12 cellular contexts compared by ENCODE assay signal in genomic region chr9:15349892-15350761, GRCh38. TPM values are rescaled to one million over a fixed set of nuclear protein-coding genes. Genes with fewer than 3 reads are reported as not detected.
A peak's percentile ranks its signal among the peaks of the same experiment; 100 is the strongest.
DNase-seq lines count a peak whose midpoint lies in the region; ATAC-seq and TF ChIP-seq lines count a peak whose summit lies in the region.
"Had no signal": no experiment of that assay in that cellular context is flagged by ENCODE, and none has a peak within 500 bp of the region (broad histone marks: within the 10 kb centered on the region; RNA-seq: fewer than 3 reads in every experiment).

No MANE protein-coding gene starts in this region.

- POLR2A ChIA-PET in IMR-90 (lab: Charles Lee; ENCODE audit: unreplicated experiment) = no interaction called here

- H3K18ac ChIP-seq in IMR-90 (ENCODE audit: low read depth, low read length) = no peak overlapping the region

- dilution Hi-C loops in IMR-90 (cut with HindIII; ENCODE audit: low sequenced_read_pairs, unreplicated experiment) = no loop called here

- no peak overlapping the region for H2AK9ac ChIP-seq in IMR-90 (replicated peaks; ENCODE audit: low read depth, low read length, poor library complexity)

- TF ChIP-seq CTCF in IMR-90 (conservative IDR thresholded peaks at IDR 0.05; ENCODE audit: low read depth, low read length) = no peak
- no peak for TF ChIP-seq CTCF in retinal pigment epithelial cell (conservative IDR thresholded peaks at IDR 0.05; ENCODE audit: low read depth, low read length)
- TF ChIP-seq CTCF in neural progenitor cell (IDR thresholded peaks at IDR 0.05) = no peak
- TF ChIP-seq CTCF in endodermal cell (conservative IDR thresholded peaks at IDR 0.05) = no peak

- H4K8ac ChIP-seq in IMR-90 (ENCODE audit: low read depth in 2 of 2, low read length in 2 of 2) = no peak overlapping the region

- no peaks in the 10 kb centered on the region for H3K4me1 ChIP-seq in IMR-90 (ENCODE audit: control insufficient read depth, insufficient read depth, low read length)
- peaks cover 1% of the 10 kb centered on the region for H3K4me1 ChIP-seq in neural progenitor cell
- H3K4me1 ChIP-seq in endodermal cell (ENCODE audit: control insufficient read depth, insufficient read depth, low read length) = no peaks in the 10 kb centered on the region
- H3K4me1 ChIP-seq: gastroesophageal sphincter had no signal

- no peak overlapping the region for H4K91ac ChIP-seq in IMR-90 (ENCODE audit: insufficient read depth, low read depth, low read length)

- H3K9me3 ChIP-seq in IMR-90 (ENCODE audit: control insufficient read depth, insufficient read depth, low read length) (no peaks in the 10 kb centered on the region), neural progenitor cell (ENCODE audit: low read depth) (no peaks in the 10 kb centered on the region), endodermal cell (ENCODE audit: control insufficient read depth, low read length) (peaks cover 19% of the 10 kb centered on the region)
- H3K9me3 ChIP-seq: gastroesophageal sphincter had no signal

- H3K9ac ChIP-seq in IMR-90 (ENCODE audit: low read depth, low read length) (no peak overlapping the region), neural progenitor cell (no peak overlapping the region), endodermal cell (ENCODE audit: extremely low read depth, low read length, poor library complexity, severe bottlenecking) (no peak overlapping the region)

- intact Hi-C loops in IMR-90 (cut with micrococcal nuclease) = no loop called here

- H3K27ac ChIP-seq in IMR-90 (ENCODE audit: insufficient read depth, low read length) (no peak overlapping the region), neural progenitor cell (no peak overlapping the region), endodermal cell (ENCODE audit: low read depth, low read length) (no peak overlapping the region)
- H3K27ac ChIP-seq: 22Rv1, gastroesophageal sphincter had no signal

- H3K4me2 ChIP-seq in IMR-90 (ENCODE audit: low read depth, low read length) (no peak overlapping the region), neural progenitor cell (no peak overlapping the region)

- CTCF ChIA-PET in IMR-90 (lab: Yijun Ruan, JAX) = no interaction called here

- H3F3A ChIP-seq in neural progenitor cell (ENCODE audit: low read depth) = no peaks in the 10 kb centered on the region

- TF ChIP-seq RAD21 in IMR-90 (IDR thresholded peaks at IDR 0.05; ENCODE audit: low read length) = no peak

- H3K36me3 Mint-ChIP-seq in neural progenitor cell (no peaks in the 10 kb centered on the region), endodermal cell (ENCODE audit: low read depth) (peaks cover 18% of the 10 kb centered on the region)

- TF ChIP-seq POLR2A in IMR-90 (IDR thresholded peaks at IDR 0.05; ENCODE audit: low read depth, low read length) = no peak

- no peak overlapping the region for H3K56ac ChIP-seq in IMR-90 (ENCODE audit: extremely low read depth, insufficient read depth, low read length)

- H3K9me3 Mint-ChIP-seq in neural progenitor cell (peaks cover 4% of the 10 kb centered on the region), endodermal cell (peaks cover 27% of the 10 kb centered on the region)

- no peak overlapping the region for H3K27ac Mint-ChIP-seq in neural progenitor cell
- H3K27ac Mint-ChIP-seq in endodermal cell = no peak overlapping the region

- no peak overlapping the region for H2AFZ ChIP-seq in IMR-90 (replicated peaks; ENCODE audit: low read length, poor library complexity)
- H2AFZ ChIP-seq in neural progenitor cell (replicated peaks) = no peak overlapping the region

- H3K14ac ChIP-seq in IMR-90 (replicated peaks; ENCODE audit: low read depth, low read length) = no peak overlapping the region

- H3K4me1 Mint-ChIP-seq in neural progenitor cell (no peaks in the 10 kb centered on the region), endodermal cell (peaks cover 13% of the 10 kb centered on the region)

- no peak overlapping the region for H3K4ac ChIP-seq in IMR-90 (ENCODE audit: low read depth, low read length)

- H2BK20ac ChIP-seq in IMR-90 (ENCODE audit: low read depth, low read length) = no peak overlapping the region

- ATAC-seq in IMR-90 (ENCODE audit: low read depth) = no peak
- no peak for ATAC-seq in HG03039 (IDR thresholded peaks at IDR 0.05; ENCODE audit: unreplicated experiment)
- ATAC-seq: gastroesophageal sphincter had no signal

- H2BK5ac ChIP-seq in IMR-90 (ENCODE audit: low read depth, low read length, poor library complexity, severe bottlenecking) = no peak overlapping the region

- WGBS in IMR-90 (ENCODE audit: extremely low coverage in 2 of 2, insufficient read length in 1 of 2), 2 experiments = 53% methylated on average over 3 of the region's 7 CpGs; no CpG with 5 or more reads in 1 of the 2 experiments
- WGBS in endodermal cell (ENCODE audit: insufficient coverage in 1 of 2, insufficient read length in 1 of 2), 2 experiments = 85 to 89% methylated on average over 4 to 7 of the region's 7 CpGs

- no peaks in the 10 kb centered on the region for H3K79me1 ChIP-seq in IMR-90 (ENCODE audit: low read depth in 1 of 2, low read length in 2 of 2)

- H3K27me3 ChIP-seq in IMR-90 (ENCODE audit: control insufficient read depth, insufficient read depth, low read length) (no peaks in the 10 kb centered on the region), neural progenitor cell (no peaks in the 10 kb centered on the region), endodermal cell (ENCODE audit: control insufficient read depth, insufficient read depth, low read length, poor library complexity, severe bottlenecking) (no peaks in the 10 kb centered on the region)
- H3K27me3 ChIP-seq: gastroesophageal sphincter had no signal

- H3K27me3 Mint-ChIP-seq in neural progenitor cell (ENCODE audit: insufficient read depth, low read depth) (peaks cover 5% of the 10 kb centered on the region), endodermal cell (ENCODE audit: insufficient read depth) (no peaks in the 10 kb centered on the region)

- no peak overlapping the region for H2BK15ac ChIP-seq in IMR-90 (ENCODE audit: low read depth, low read length)

- H3K4me3 Mint-ChIP-seq in neural progenitor cell = no peak overlapping the region
- H3K4me3 Mint-ChIP-seq in endodermal cell = no peak overlapping the region

- in situ Hi-C loops in IMR-90 (cut with MboI; ENCODE audit: low sequenced_read_pairs) = no loop called here

- H3K36me3 ChIP-seq in IMR-90 (ENCODE audit: control insufficient read depth, insufficient read depth, low read length) (no peaks in the 10 kb centered on the region), neural progenitor cell (no peaks in the 10 kb centered on the region), endodermal cell (ENCODE audit: control insufficient read depth, insufficient read depth, low read length) (no peaks in the 10 kb centered on the region)
- H3K36me3 ChIP-seq: gastroesophageal sphincter had no signal

- H4K20me1 ChIP-seq in IMR-90 (ENCODE audit: insufficient read depth, low read length) (no peaks in the 10 kb centered on the region), neural progenitor cell (ENCODE audit: low read depth) (no peaks in the 10 kb centered on the region)

- no peak overlapping the region for H2AK5ac ChIP-seq in IMR-90 (ENCODE audit: low read depth, low read length)

- H3K79me2 ChIP-seq in neural progenitor cell (ENCODE audit: low read depth) = no peaks in the 10 kb centered on the region

- no peak overlapping the region for H4K5ac ChIP-seq in IMR-90 (ENCODE audit: low read depth, low read length)

- H3K4me3 ChIP-seq in IMR-90 (ENCODE audit: insufficient read depth, low read depth, low read length) = no peak overlapping the region
- no peak overlapping the region for H3K4me3 ChIP-seq in retinal pigment epithelial cell (ENCODE audit: low read length)
- H3K4me3 ChIP-seq in neural progenitor cell = no peak overlapping the region
- no peak overlapping the region for H3K4me3 ChIP-seq in endodermal cell (ENCODE audit: low read length)
- H3K4me3 ChIP-seq: gastroesophageal sphincter had no signal

- peak; percentile 41 for DNase-seq in DMS 273 (lab: John Stamatoyannopoulos, UW; ENCODE audit: unreplicated experiment)
- DNase-seq in DMS 273 treated with DMSO at 0.1 percent for 48 hours (lab: John Stamatoyannopoulos, UW) = no peak
- DNase-seq in IMR-90 = peak; percentile 18
- DNase-seq in SW480 (ENCODE audit: low spot score) = peak; percentile 8
- DNase-seq in retinal pigment epithelial cell (ENCODE audit: low read depth) = peak; percentile 18
- no peak for DNase-seq in neural progenitor cell (ENCODE audit: low spot score)
- no peak for DNase-seq in endodermal cell
- DNase-seq: mesendoderm, NCI-H2171 treated with DMSO at 0.1 percent for 48 hours had no signal

- BruUV-seq in IMR-90 (replicated peaks; lab: Mats Ljungman, UMichigan) = no TSS peak

- H2BK120ac ChIP-seq in IMR-90 (ENCODE audit: low read depth, low read length) = no peak overlapping the region

- no peaks in the 10 kb centered on the region for H3K9me1 ChIP-seq in IMR-90 (ENCODE audit: insufficient read depth, low read length)

- no peak overlapping the region for H3K23ac ChIP-seq in IMR-90 (ENCODE audit: low read depth, low read length)

TF ChIP-seq in IMR-90, 13 proteins besides CTCF, POLR2A, EP300 and RAD21:
- no peak for TF ChIP-seq RCOR1 (IDR thresholded peaks at IDR 0.05; ENCODE audit: insufficient replicate concordance, low read length)

RNA-seq across cellular contexts. Expression of gene TTC39B, which starts 43.1 kb away (rescaled TPM):
- total RNA-seq in IMR-90 (2012; rRNA removed) = 9.7 and 12.2 TPM in 2 replicates
- 1.8 and 2.5 TPM in 2 replicates for polyA plus RNA-seq in IMR-90 (2012; rRNA removed)
- polyA plus RNA-seq in IMR-90 (2012; cell fraction: cytosol; rRNA removed) = 0.30 and 0.68 TPM in 2 replicates
- 1.3 and 8.3 TPM in 2 replicates for polyA plus RNA-seq in IMR-90 (2012; cell fraction: nucleus; rRNA removed; ENCODE audit: low replicate concordance)
- total RNA-seq in neural progenitor cell (ENCODE audit: low replicate concordance) = 4.1 TPM in 2 replicates
- total RNA-seq in endodermal cell = 10 to 100 TPM; 53.5 to 69.5 TPM
- polyA plus RNA-seq in endodermal cell (2013, experiment 1 of 2) = 6.8 TPM
- 5.8 TPM for polyA plus RNA-seq in endodermal cell (2013, experiment 2 of 2)

Comparison
In these comparisons a context has a peak if more than half of its experiments do, and no peak if none do; other contexts are left out.
1. DNase-seq: peak in DMS 273 (single experiment), IMR-90 (single experiment), SW480 (single experiment) and retinal pigment epithelial cell (single experiment); none in DMS 273 treated with DMSO at 0.1 percent for 48 hours (single experiment), neural progenitor cell (single experiment) and endodermal cell (single experiment).